Comparison of ENCODE assay signal across 2 cellular contexts in the genomic region with DNA sequence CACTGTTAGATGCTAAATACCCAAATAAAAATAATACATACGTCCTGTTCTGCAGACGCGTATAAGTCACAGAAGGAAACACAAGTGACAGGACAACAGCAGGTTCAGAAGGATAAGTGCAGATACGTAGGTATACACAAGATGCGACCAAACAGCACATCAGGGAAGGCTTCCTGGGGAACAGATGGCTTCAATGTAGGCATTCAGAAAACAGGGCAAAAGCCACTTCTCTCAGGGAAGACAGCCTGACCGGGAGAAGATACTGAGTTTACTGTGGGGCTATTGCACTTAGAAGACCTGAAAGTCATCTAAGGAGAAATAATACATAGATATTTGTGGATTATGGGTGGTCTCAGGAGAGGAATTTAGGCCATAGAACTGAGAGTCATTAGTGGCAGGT.
TF ChIP-seq lines count a peak whose summit lies in the region.

No MANE protein-coding gene starts in this region.

TF ChIP-seq in GM12891, 5 proteins besides CTCF, POLR2A, EP300 and RAD21:
- no peak for TF ChIP-seq TAF1 (IDR thresholded peaks at IDR 0.05; ENCODE audit: low read depth, low read length)
- TF ChIP-seq PAX5 (IDR thresholded peaks at IDR 0.05; ENCODE audit: insufficient read depth, low read length, severe bottlenecking) = no peak
- no peak for TF ChIP-seq SPI1 (IDR thresholded peaks at IDR 0.05; ENCODE audit: low read depth, low read length)
- TF ChIP-seq POLR2AphosphoS5 (IDR thresholded peaks at IDR 0.05; ENCODE audit: low read depth, low read length) = no peak
- TF ChIP-seq POU2F2 (IDR thresholded peaks at IDR 0.05; ENCODE audit: low read depth, low read length) = no peak
TF ChIP-seq in GM12891: peak in this region for 0.

TF ChIP-seq in GM12878, 131 proteins besides CTCF, POLR2A, EP300 and RAD21:
- TF ChIP-seq DPF2 (IDR thresholded peaks at IDR 0.05) (no peak), MTA3 (IDR thresholded peaks at IDR 0.05; ENCODE audit: borderline replicate concordance, low read length) (0 out of 2 replicates have a peak, but pooled peaks have one; percentile 56), POLR2AphosphoS5 (IDR thresholded peaks at IDR 0.05; ENCODE audit: low read length) (0 out of 2 replicates have a peak, but pooled peaks have one; percentile 57)
- TF ChIP-seq, protein P1, sequence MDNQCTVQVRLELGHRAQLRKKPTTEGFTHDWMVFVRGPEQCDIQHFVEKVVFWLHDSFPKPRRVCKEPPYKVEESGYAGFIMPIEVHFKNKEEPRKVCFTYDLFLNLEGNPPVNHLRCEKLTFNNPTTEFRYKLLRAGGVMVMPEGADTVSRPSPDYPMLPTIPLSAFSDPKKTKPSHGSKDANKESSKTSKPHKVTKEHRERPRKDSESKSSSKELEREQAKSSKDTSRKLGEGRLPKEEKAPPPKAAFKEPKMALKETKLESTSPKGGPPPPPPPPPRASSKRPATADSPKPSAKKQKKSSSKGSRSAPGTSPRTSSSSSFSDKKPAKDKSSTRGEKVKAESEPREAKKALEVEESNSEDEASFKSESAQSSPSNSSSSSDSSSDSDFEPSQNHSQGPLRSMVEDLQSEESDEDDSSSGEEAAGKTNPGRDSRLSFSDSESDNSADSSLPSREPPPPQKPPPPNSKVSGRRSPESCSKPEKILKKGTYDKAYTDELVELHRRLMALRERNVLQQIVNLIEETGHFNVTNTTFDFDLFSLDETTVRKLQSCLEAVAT (IDR thresholded peaks at IDR 0.05) = peak; percentile 6; the same call in 1 of the 2 replicates
